Comparison of ENCODE assay signal across 3 cellular contexts in the genomic region with DNA sequence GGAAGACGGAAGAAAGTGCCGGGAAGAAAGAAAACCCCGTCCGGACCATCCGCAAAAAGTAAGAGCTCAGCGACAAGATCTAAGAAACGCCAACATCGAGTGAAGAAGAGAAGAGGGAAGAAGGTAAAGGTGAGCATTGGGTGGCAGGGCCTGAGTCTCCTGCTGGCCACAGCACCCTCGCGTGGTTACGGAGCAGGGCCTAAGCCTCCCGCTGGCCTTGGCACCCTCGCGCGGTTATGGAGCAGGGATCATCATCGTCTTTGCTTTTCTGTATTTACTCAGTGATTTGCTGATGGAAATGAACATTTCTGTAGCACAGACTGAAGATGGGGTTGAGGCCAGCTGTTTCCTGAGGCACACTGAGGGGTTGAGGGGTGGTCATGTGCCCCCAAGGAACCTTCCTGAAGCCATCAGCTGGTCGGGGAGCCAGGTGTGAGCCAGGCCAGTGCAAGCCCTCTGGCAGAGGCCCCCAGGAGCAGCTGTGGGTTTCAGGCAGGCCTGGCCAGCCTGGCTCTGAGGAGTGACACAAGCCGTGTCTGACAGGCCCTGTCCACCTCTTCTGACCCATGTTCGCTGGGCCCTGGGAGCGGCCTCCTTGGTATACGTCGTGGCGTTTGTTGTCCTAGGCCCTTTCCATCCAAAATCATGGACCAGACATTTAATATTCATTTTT.
TF ChIP-seq lines count a peak whose summit lies in the region.

No MANE protein-coding gene starts in this region.

TF ChIP-seq in GM12891, 5 proteins besides CTCF, POLR2A, EP300 and RAD21:
- peak; percentile 20; the same call in 1 of the 2 replicates for TF ChIP-seq POLR2AphosphoS5 (IDR thresholded peaks at IDR 0.05; ENCODE audit: low read depth, low read length)
- TF ChIP-seq SPI1 (IDR thresholded peaks at IDR 0.05; ENCODE audit: low read depth, low read length): no peak
TF ChIP-seq in GM12891: peak in this region for 1.

TF ChIP-seq in HCT116, 20 proteins besides CTCF, POLR2A, EP300 and RAD21:
- TF ChIP-seq SIN3A (IDR thresholded peaks at IDR 0.05; ENCODE audit: low read depth): no peak
- TF ChIP-seq, protein P1, sequence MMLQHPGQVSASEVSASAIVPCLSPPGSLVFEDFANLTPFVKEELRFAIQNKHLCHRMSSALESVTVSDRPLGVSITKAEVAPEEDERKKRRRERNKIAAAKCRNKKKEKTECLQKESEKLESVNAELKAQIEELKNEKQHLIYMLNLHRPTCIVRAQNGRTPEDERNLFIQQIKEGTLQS (IDR thresholded peaks at IDR 0.05): no peak
- 0 out of 2 replicates have a peak, but pooled peaks have one; percentile 7 for TF ChIP-seq ZFX (IDR thresholded peaks at IDR 0.05)
- no peak for TF ChIP-seq TCF7L2 (IDR thresholded peaks at IDR 0.05; ENCODE audit: borderline replicate concordance, extremely low read depth, insufficient read depth, insufficient read length)
TF ChIP-seq in HCT116: peak in this region for 1.

TF ChIP-seq in GM12878, 131 proteins besides CTCF, POLR2A, EP300 and RAD21:
- TF ChIP-seq, protein P1 (IDR thresholded peaks at IDR 0.05; ENCODE audit: borderline replicate concordance, extremely low read depth, low read depth, low read length): no peak
- TF ChIP-seq MLLT1 (IDR thresholded peaks at IDR 0.05) (no peak), FOXM1 (IDR thresholded peaks at IDR 0.05; ENCODE audit: low read depth, low read length) (no peak), BCL11A (IDR thresholded peaks at IDR 0.05; ENCODE audit: low read depth, low read length) (no peak), ETV6 (conservative IDR thresholded peaks at IDR 0.05 in 1 of 2, IDR thresholded peaks at IDR 0.05 in 1 of 2; ENCODE audit: borderline replicate concordance in 1 of 2, low read depth in 1 of 2) (no peak), ZNF217 (IDR thresholded peaks at IDR 0.05) (no peak), ZNF274 (IDR thresholded peaks at IDR 0.05; ENCODE audit: insufficient read depth, insufficient read length) (no peak), CHD4 (IDR thresholded peaks at IDR 0.05) (no peak), NRF1 (conservative IDR thresholded peaks at IDR 0.05; ENCODE audit: low read depth, low read length) (no peak), HDAC6 (IDR thresholded peaks at IDR 0.05; ENCODE audit: unreplicated experiment) (no peak), SRF (IDR thresholded peaks at IDR 0.05; ENCODE audit: low read depth in 2 of 2, low read length in 2 of 2) (no peak), GATAD2B (conservative IDR thresholded peaks at IDR 0.05; ENCODE audit: low read depth) (no peak), PAX8 (IDR thresholded peaks at IDR 0.05) (no peak), RCOR1 (conservative IDR thresholded peaks at IDR 0.05; ENCODE audit: low read depth, low read length) (no peak), ZBED1 (IDR thresholded peaks at IDR 0.05; ENCODE audit: borderline replicate concordance) (no peak), EGR1 (IDR thresholded peaks at IDR 0.05; ENCODE audit: borderline replicate concordance in 1 of 2, low read depth in 2 of 2, low read length in 2 of 2) (no peak), BRCA1 (IDR thresholded peaks at IDR 0.05; ENCODE audit: low read depth, low read length) (no peak), IRF3 (IDR thresholded peaks at IDR 0.05) (no peak)
- TF ChIP-seq, protein P2, sequence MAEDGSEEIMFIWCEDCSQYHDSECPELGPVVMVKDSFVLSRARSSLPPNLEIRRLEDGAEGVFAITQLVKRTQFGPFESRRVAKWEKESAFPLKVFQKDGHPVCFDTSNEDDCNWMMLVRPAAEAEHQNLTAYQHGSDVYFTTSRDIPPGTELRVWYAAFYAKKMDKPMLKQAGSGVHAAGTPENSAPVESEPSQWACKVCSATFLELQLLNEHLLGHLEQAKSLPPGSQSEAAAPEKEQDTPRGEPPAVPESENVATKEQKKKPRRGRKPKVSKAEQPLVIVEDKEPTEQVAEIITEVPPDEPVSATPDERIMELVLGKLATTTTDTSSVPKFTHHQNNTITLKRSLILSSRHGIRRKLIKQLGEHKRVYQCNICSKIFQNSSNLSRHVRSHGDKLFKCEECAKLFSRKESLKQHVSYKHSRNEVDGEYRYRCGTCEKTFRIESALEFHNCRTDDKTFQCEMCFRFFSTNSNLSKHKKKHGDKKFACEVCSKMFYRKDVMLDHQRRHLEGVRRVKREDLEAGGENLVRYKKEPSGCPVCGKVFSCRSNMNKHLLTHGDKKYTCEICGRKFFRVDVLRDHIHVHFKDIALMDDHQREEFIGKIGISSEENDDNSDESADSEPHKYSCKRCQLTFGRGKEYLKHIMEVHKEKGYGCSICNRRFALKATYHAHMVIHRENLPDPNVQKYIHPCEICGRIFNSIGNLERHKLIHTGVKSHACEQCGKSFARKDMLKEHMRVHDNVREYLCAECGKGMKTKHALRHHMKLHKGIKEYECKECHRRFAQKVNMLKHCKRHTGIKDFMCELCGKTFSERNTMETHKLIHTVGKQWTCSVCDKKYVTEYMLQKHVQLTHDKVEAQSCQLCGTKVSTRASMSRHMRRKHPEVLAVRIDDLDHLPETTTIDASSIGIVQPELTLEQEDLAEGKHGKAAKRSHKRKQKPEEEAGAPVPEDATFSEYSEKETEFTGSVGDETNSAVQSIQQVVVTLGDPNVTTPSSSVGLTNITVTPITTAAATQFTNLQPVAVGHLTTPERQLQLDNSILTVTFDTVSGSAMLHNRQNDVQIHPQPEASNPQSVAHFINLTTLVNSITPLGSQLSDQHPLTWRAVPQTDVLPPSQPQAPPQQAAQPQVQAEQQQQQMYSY (CRISPR knock-in tag; IDR thresholded peaks at IDR 0.05): no peak
